14 cellular contexts compared by ENCODE assay signal in the genomic region with DNA sequence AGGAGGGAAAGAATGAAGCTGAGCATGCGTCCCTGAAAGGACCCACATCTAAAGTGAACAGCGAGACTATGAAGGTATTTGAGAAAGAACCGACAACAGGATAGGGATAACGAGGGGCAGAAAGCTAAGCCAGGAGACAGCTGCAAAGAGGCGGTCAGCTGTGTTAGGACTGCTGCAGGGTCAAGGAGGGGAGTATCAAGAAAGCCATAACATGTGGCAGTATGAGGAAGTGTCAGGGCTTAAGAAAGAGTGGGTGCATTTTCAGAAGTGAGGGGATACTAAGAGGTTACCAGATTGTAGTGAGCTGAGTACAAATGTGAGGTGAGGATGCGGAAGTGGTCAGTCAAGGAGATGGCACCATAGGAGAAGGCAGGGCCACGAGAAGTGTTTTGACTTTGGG.
"Had no signal": no experiment of that assay in that cellular context is flagged by ENCODE, and none has a peak within 500 bp of the region (broad histone marks: within the 10 kb centered on the region; RNA-seq: fewer than 3 reads in every experiment).

No MANE protein-coding gene starts in this region.

- FAIRE-seq: TTC549 had no signal

- H3K27ac Mint-ChIP-seq: activated naive CD8-positive, alpha-beta T cell treated with anti-CD3 and anti-CD28 coated beads, Interleukin-2, amount 10 ng/mL, durations not matched to agents 7 days and 5 days; mesothelial cell of epicardium had no signal

- H3K9me3 ChIP-seq: thyroid gland, vagina had no signal

- H3K27me3 ChIP-seq: thyroid gland, vagina had no signal

- H3K9me3 Mint-ChIP-seq: activated naive CD8-positive, alpha-beta T cell treated with anti-CD3 and anti-CD28 coated beads, Interleukin-2, amount 10 ng/mL, durations not matched to agents 7 days and 5 days had no signal

- ATAC-seq: esophagus mucosa had no signal

- H3K27ac ChIP-seq: thyroid gland, vagina had no signal

- DNase-seq: activated CD4-positive, alpha-beta T cell treated with anti-CD3 and anti-CD28 coated beads, Interleukin-2, amount 50 U/mL, for 4 hours; activated effector memory CD4-positive, alpha-beta T cell treated with Interleukin-2 at 50 U/mL for 16 hours; activated naive CD8-positive, alpha-beta T cell treated with anti-CD3 and anti-CD28 coated beads, Interleukin-2, amount 10 ng/mL, durations not matched to agents 7 days and 5 days; activated T-cell treated with anti-CD3 and anti-CD28 coated beads, Interleukin-2, amount 50 U/mL, for 1 hour; anterior cingulate cortex; dermis blood vessel endothelial cell; hippocampal formation; stimulated activated CD4-positive, alpha-beta T cell treated with anti-CD3 and anti-CD28 coated beads, Interleukin-15, amount 100 ng/mL, for 24 hours; stimulated activated CD4-positive, alpha-beta T cell treated with anti-CD3 and anti-CD28 coated beads, Interleukin-4, amount 100 ng/mL, for 4 hours; thyroid gland had no signal

- H3K27me3 Mint-ChIP-seq: activated naive CD8-positive, alpha-beta T cell treated with anti-CD3 and anti-CD28 coated beads, Interleukin-2, amount 10 ng/mL, durations not matched to agents 7 days and 5 days had no signal

- H3K4me3 Mint-ChIP-seq: activated naive CD8-positive, alpha-beta T cell treated with anti-CD3 and anti-CD28 coated beads, Interleukin-2, amount 10 ng/mL, durations not matched to agents 7 days and 5 days; mesothelial cell of epicardium had no signal

- H3K4me3 ChIP-seq: thyroid gland, vagina had no signal
